In genomic region chr10:44233561-44234470, GRCh38 we compare ENCODE assay signal across 17 cellular contexts.
A peak's percentile ranks its signal among the peaks of the same experiment; 100 is the strongest.
DNase-seq lines count a peak whose midpoint lies in the region; ATAC-seq, FAIRE-seq and TF ChIP-seq lines count a peak whose summit lies in the region.
"Had no signal": no experiment of that assay in that cellular context is flagged by ENCODE, and none has a peak within 500 bp of the region (broad histone marks: within the 10 kb centered on the region; RNA-seq: fewer than 3 reads in every experiment).

No MANE protein-coding gene starts in this region.

- H3K36me3 Mint-ChIP-seq in nephron progenitor cell (ENCODE audit: low read depth), result peaks cover 21% of the 10 kb centered on the region
- no peaks in the 10 kb centered on the region for H3K36me3 Mint-ChIP-seq in activated T-helper 17 cell treated with anti-CD3 and anti-CD28 coated beads, Interleukin-2, amount 50 U/mL, for 72 hours (ENCODE audit: low read depth)
- H3K36me3 Mint-ChIP-seq: activated naive CD8-positive, alpha-beta T cell had no signal

- H3K27me3 Mint-ChIP-seq in nephron progenitor cell (ENCODE audit: low read depth, poor library complexity), result peaks cover 12% of the 10 kb centered on the region
- H3K27me3 Mint-ChIP-seq in activated T-helper 17 cell treated with anti-CD3 and anti-CD28 coated beads, Interleukin-2, amount 50 U/mL, for 72 hours, result peaks cover 10% of the 10 kb centered on the region

- DNase-seq in ELF-1 (ENCODE audit: low read depth, low spot score) (peak; percentile 98), amniotic epithelial cell (ENCODE audit: low read depth) (peak; percentile 45), left ventricle myocardium superior (peak; percentile 77), nephron progenitor cell (peak; percentile 81), KBM-7 (no peak), NCI-H748 (lab: John Stamatoyannopoulos, UW; ENCODE audit: unreplicated experiment) (no peak), GM19239 (ENCODE audit: insufficient read length, low spot score) (no peak)
- DNase-seq: AML-193; EL; foreskin keratinocyte; NCI-H1105 treated with DMSO at 0.1 percent for 48 hours; NCI-H510A; stimulated activated CD4-positive, alpha-beta T cell treated with anti-CD3 and anti-CD28 coated beads, Interleukin-4, amount 100 ng/mL, for 4 hours; stimulated activated naive CD8-positive, alpha-beta T cell treated with anti-CD3 and anti-CD28 coated beads, Interleukin-15, Interleukin-2, amounts not matched to agents 100 U/mL and 50 U/mL, for 24 hours had no signal

- peaks cover 28% of the 10 kb centered on the region for H3K4me1 Mint-ChIP-seq in nephron progenitor cell
- no peaks in the 10 kb centered on the region for H3K4me1 Mint-ChIP-seq in activated T-helper 17 cell treated with anti-CD3 and anti-CD28 coated beads, Interleukin-2, amount 50 U/mL, for 72 hours

- FAIRE-seq in GM19239 (lab: Jason Lieb, UNC), result no peak
- FAIRE-seq: TTC549 had no signal

- intact Hi-C loops in left ventricle myocardium superior (cut with micrococcal nuclease), result no loop called here

- no peak for TF ChIP-seq CTCF in nephron progenitor cell (IDR thresholded peaks at IDR 0.05)

- peak overlapping the region; percentile 62 for H3K4me3 Mint-ChIP-seq in nephron progenitor cell
- H3K4me3 Mint-ChIP-seq in activated T-helper 17 cell treated with anti-CD3 and anti-CD28 coated beads, Interleukin-2, amount 50 U/mL, for 72 hours, result no peak overlapping the region
- H3K4me3 Mint-ChIP-seq: activated naive CD8-positive, alpha-beta T cell had no signal

- in situ Hi-C loops in KBM-7 (cut with MboI; ENCODE audit: low pct_unique_long_range_greater_than_20kb, low sequenced_read_pairs), result no loop called here

- ATAC-seq in left ventricle myocardium superior, result peak; percentile 72
- no peak for ATAC-seq in activated T-helper 17 cell treated with anti-CD3 and anti-CD28 coated beads, Interleukin-2, amount 50 U/mL, for 72 hours (replicated peaks)
- ATAC-seq: foreskin keratinocyte; stimulated activated naive CD8-positive, alpha-beta T cell treated with anti-CD3 and anti-CD28 coated beads, Interleukin-15, Interleukin-2, amounts not matched to agents 100 U/mL and 50 U/mL, for 24 hours had no signal

- H3K9me3 Mint-ChIP-seq in nephron progenitor cell, result peaks cover 40% of the 10 kb centered on the region
- peaks cover 13% of the 10 kb centered on the region for H3K9me3 Mint-ChIP-seq in activated T-helper 17 cell treated with anti-CD3 and anti-CD28 coated beads, Interleukin-2, amount 50 U/mL, for 72 hours

- no peak overlapping the region for H3K27ac Mint-ChIP-seq in nephron progenitor cell
- no peak overlapping the region for H3K27ac Mint-ChIP-seq in activated T-helper 17 cell treated with anti-CD3 and anti-CD28 coated beads, Interleukin-2, amount 50 U/mL, for 72 hours
- H3K27ac Mint-ChIP-seq: activated naive CD8-positive, alpha-beta T cell had no signal

Comparison
In these comparisons a context has a peak if more than half of its experiments do, and no peak if none do; other contexts are left out.
1. DNase-seq: peak in ELF-1 (single experiment), amniotic epithelial cell (single experiment), left ventricle myocardium superior (single experiment) and nephron progenitor cell (single experiment); none in KBM-7 (single experiment), NCI-H748 (single experiment) and GM19239 (single experiment).